Comparison of ENCODE assay signal across 8 cellular contexts in the genomic region with DNA sequence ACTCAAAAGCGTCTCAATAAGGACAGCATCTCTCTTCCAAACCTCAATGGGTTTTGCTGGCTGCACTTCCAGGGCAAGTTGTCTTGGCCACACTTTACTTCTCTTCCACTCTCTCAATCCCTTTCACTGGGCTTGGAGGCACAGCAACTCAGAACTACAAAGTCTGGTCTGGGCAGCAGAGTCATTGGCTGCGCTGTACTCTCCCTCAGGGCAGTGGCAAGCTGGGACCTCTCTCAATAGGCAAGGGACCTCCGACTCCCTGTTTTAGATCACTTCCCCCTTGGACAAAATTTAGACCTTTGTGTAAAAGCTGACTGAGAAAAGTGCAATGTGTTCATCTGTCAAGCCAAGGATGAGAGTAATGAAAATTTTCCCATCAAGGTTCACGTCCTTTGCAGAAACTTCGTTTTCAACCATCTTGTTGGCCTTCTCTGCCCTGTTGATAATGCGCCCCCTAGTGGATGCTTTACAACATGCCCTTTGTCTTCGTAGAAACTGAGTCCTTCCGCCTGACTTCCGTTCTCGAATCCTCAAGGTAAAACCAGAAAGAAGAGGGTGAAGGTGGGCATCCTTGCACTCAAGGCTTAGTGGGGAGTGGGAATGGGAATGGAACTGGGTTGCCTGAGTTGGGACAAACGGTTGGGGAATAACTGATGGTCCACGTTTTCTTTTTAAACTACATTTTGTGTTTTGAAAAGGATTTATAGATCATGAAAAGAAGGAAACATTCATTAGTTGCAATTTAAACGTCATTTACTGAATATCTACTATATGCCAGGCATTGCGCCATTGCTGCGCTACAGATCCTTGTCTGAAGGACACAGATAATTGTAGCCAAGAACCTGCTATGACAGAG.
DNase-seq lines count a peak whose midpoint lies in the region; ATAC-seq, FAIRE-seq and TF ChIP-seq lines count a peak whose summit lies in the region.

No MANE protein-coding gene starts in this region.

- H3K4me3 ChIP-seq in WERI-Rb-1 (ENCODE audit: low read depth, low read length) = no peak overlapping the region
- no peak overlapping the region for H3K4me3 ChIP-seq in endothelial cell of umbilical vein (replicated peaks in 1 of 3; ENCODE audit: insufficient read depth in 1 of 3, low read depth in 1 of 3, low read length in 3 of 3)

- CTCF ChIA-PET in endothelial cell of umbilical vein (lab: Charles Lee) = interaction anchor here (0.7 to 3.9 kb wide), 25 partner anchors 9 to 316 kb away, joined by 3 to 41 read pairs (median 4); no protein-coding TSS in a partner anchor

- no peak for TF ChIP-seq POLR2A in endothelial cell of umbilical vein (IDR thresholded peaks at IDR 0.05; ENCODE audit: low read depth, low read length)

- dilution Hi-C loops in endothelial cell of umbilical vein (cut with MboI; ENCODE audit: extremely low pct_ligation_motif_present, low sequenced_read_pairs) = no loop called here

- no TSS peak for BruUV-seq in endothelial cell of umbilical vein (replicated peaks; lab: Mats Ljungman, UMichigan)

- DNase-seq in activated naive CD4-positive, alpha-beta T cell treated with Interleukin-2 at 50 U/mL for 16 hours = peak; percentile 35
- DNase-seq in activated naive CD4-positive, alpha-beta T cell (lab: John Stamatoyannopoulos, UW) = no peak
- DNase-seq in NCI-H1930 (lab: John Stamatoyannopoulos, UW) = peak; percentile 27 to 71
- peak; percentile 67 for DNase-seq in WERI-Rb-1
- peak; percentile 70 for DNase-seq in endothelial cell of umbilical vein (ENCODE audit: low read depth, low spot score)
- peak; percentile 48 for DNase-seq in neural crest cell (ENCODE audit: low read depth, low spot score)

- POLR2A ChIA-PET in endothelial cell of umbilical vein (lab: Charles Lee) = no interaction called here

- peak; percentile 77 for FAIRE-seq in endothelial cell of umbilical vein (lab: Jason Lieb, UNC)

- H3K36me3 Mint-ChIP-seq in neural crest cell (ENCODE audit: low read depth) = peaks cover 3% of the 10 kb centered on the region

- no peak overlapping the region for H3K27ac Mint-ChIP-seq in neural crest cell (ENCODE audit: unreplicated experiment)

- TF ChIP-seq CTCF in WERI-Rb-1 (IDR thresholded peaks at IDR 0.05; ENCODE audit: low read depth, low read length) (peak; percentile 76), endothelial cell of umbilical vein (IDR thresholded peaks at IDR 0.05; ENCODE audit: extremely low read depth in 1 of 2, insufficient read depth in 1 of 2, low read depth in 1 of 2, low read length in 2 of 2) (peak; percentile 78 to 81), neural crest cell (conservative IDR thresholded peaks at IDR 0.05) (peak; percentile 75)

- no peaks in the 10 kb centered on the region for H3K27me3 ChIP-seq in WERI-Rb-1 (ENCODE audit: insufficient read depth, low read depth, severe bottlenecking)
- peaks cover 5 to 21% of the 10 kb centered on the region in 2 experiments for H3K27me3 ChIP-seq in endothelial cell of umbilical vein (ENCODE audit: control insufficient read depth in 2 of 2, insufficient read depth in 2 of 2, low read length in 2 of 2)

- peaks cover 7% of the 10 kb centered on the region for H3K4me1 Mint-ChIP-seq in neural crest cell

- H3K4me1 ChIP-seq in endothelial cell of umbilical vein (ENCODE audit: control insufficient read depth, extremely low read depth, insufficient read depth, low read length) = no peaks in the 10 kb centered on the region

- H3K27ac ChIP-seq in WERI-Rb-1 (no peak overlapping the region), endothelial cell of umbilical vein (ENCODE audit: insufficient read depth, low read depth, low read length) (no peak overlapping the region)

- H3K79me2 ChIP-seq in endothelial cell of umbilical vein (ENCODE audit: control insufficient read depth, insufficient read depth, low read length) = no peaks in the 10 kb centered on the region

- peak overlapping the region; percentile 49 for H2AFZ ChIP-seq in endothelial cell of umbilical vein (ENCODE audit: low read depth, low read length)

- no peaks in the 10 kb centered on the region for H4K20me1 ChIP-seq in endothelial cell of umbilical vein (replicated peaks; ENCODE audit: control insufficient read depth, extremely low read depth, insufficient read depth, low read length)

- H3K27me3 Mint-ChIP-seq in neural crest cell (ENCODE audit: low read depth) = peaks cover 2% of the 10 kb centered on the region

- H3K9ac ChIP-seq in endothelial cell of umbilical vein (replicated peaks; ENCODE audit: extremely low read depth, insufficient read depth, low read length) = no peak overlapping the region

- ATAC-seq in GM19395 (IDR thresholded peaks at IDR 0.05; ENCODE audit: unreplicated experiment) (no peak), GM21576 (IDR thresholded peaks at IDR 0.05; ENCODE audit: unreplicated experiment) (no peak)

- H3K4me3 Mint-ChIP-seq in neural crest cell = no peak overlapping the region

- H3K9me3 ChIP-seq in WERI-Rb-1 (ENCODE audit: severe bottlenecking) (peaks cover 2% of the 10 kb centered on the region), endothelial cell of umbilical vein (replicated peaks; ENCODE audit: control insufficient read depth, insufficient read depth, low read length) (no peaks in the 10 kb centered on the region)

- no peaks in the 10 kb centered on the region for H3K9me1 ChIP-seq in endothelial cell of umbilical vein (replicated peaks; ENCODE audit: control insufficient read depth, extremely low read depth, insufficient read depth, low read length)

- peaks cover 7% of the 10 kb centered on the region for H3K9me3 Mint-ChIP-seq in neural crest cell

- no peaks in the 10 kb centered on the region for H3K36me3 ChIP-seq in WERI-Rb-1
- H3K36me3 ChIP-seq in endothelial cell of umbilical vein (ENCODE audit: control insufficient read depth in 2 of 2, extremely low read depth in 1 of 2, insufficient read depth in 2 of 2, low read length in 2 of 2) = no peaks in the 10 kb centered on the region

- H3K4me2 ChIP-seq in endothelial cell of umbilical vein (ENCODE audit: insufficient read depth, low read length) = no peak overlapping the region

- intact Hi-C loops in endothelial cell of umbilical vein (cut with micrococcal nuclease) = loop anchor here (1.0 to 10.0 kb wide), 5 partner anchors 101 to 653 kb away; a partner anchor contains a TSS

TF ChIP-seq in endothelial cell of umbilical vein, 7 proteins besides CTCF, POLR2A, EP300 and RAD21:
- TF ChIP-seq GATA2 (IDR thresholded peaks at IDR 0.05; ENCODE audit: insufficient read depth, insufficient read length, low read depth, low read length) (no peak), JUN (IDR thresholded peaks at IDR 0.05; ENCODE audit: borderline replicate concordance, insufficient read depth, insufficient read length, low read depth) (no peak), MYC (IDR thresholded peaks at IDR 0.05; ENCODE audit: low read depth, low read length) (no peak), FOS (IDR thresholded peaks at IDR 0.05; ENCODE audit: borderline replicate concordance, insufficient read depth, low read length) (no peak), EZH2 (IDR thresholded peaks at IDR 0.05; ENCODE audit: borderline replicate concordance, low read depth, low read length, severe bottlenecking) (no peak), POLR2AphosphoS5 (IDR thresholded peaks at IDR 0.05; ENCODE audit: insufficient read depth, low read depth, low read length) (no peak)
- TF ChIP-seq, protein P1, sequence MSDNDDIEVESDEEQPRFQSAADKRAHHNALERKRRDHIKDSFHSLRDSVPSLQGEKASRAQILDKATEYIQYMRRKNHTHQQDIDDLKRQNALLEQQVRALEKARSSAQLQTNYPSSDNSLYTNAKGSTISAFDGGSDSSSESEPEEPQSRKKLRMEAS (IDR thresholded peaks at IDR 0.05; ENCODE audit: insufficient read depth, insufficient read length) = no peak

Comparison
In these comparisons a context has a peak if more than half of its experiments do, and no peak if none do; other contexts are left out.
1. DNase-seq: peak in activated naive CD4-positive, alpha-beta T cell treated with Interleukin-2 at 50 U/mL for 16 hours (single experiment), NCI-H1930 (2 of 2), WERI-Rb-1 (single experiment), endothelial cell of umbilical vein (single experiment) and neural crest cell (single experiment); none in activated naive CD4-positive, alpha-beta T cell (0 of 4).
2. Peak in every context shown above with its lines, with median percentiles within 50 percentile points of each other: CTCF ChIP-seq.